Comparison of ENCODE assay signal across 20 cellular contexts in the genomic region with DNA sequence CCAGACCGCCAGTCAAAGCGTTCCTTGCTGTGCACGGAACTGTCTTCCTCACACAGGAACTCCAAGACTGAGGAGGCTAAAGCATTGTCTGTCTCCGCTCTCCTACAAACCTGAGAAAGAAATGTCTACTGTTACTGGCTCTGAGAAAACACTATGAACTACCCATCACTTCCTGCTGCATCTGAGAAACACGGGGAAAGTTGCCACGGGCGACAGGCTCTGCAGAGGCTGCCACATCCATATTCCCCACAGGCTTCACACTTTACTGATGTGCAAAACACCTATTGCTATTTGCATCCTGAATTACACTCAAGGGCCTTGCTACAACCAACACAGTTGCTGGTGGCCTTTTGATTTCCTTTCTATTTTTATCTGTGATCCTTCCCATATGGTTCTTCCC. TPM values are rescaled to one million over a fixed set of nuclear protein-coding genes. Genes with fewer than 3 reads are reported as not detected.
A peak's percentile ranks its signal among the peaks of the same experiment; 100 is the strongest.
DNase-seq lines count a peak whose midpoint lies in the region; ATAC-seq and TF ChIP-seq lines count a peak whose summit lies in the region.
"Had no signal": no experiment of that assay in that cellular context is flagged by ENCODE, and none has a peak within 500 bp of the region (broad histone marks: within the 10 kb centered on the region; RNA-seq: fewer than 3 reads in every experiment).

No MANE protein-coding gene starts in this region.

- CTCF ChIA-PET in Caco-2 (lab: Charles Lee) (no interaction called here), PC-3 (lab: Charles Lee) (no interaction called here)

- no peak overlapping the region for H4K91ac ChIP-seq in trophoblast cell (ENCODE audit: low read depth, low read length)

- H2BK120ac ChIP-seq in trophoblast cell (ENCODE audit: insufficient read depth, low read length, poor library complexity) = no peak overlapping the region

- H3K9me2 ChIP-seq in PC-3 (replicated peaks; ENCODE audit: low read length) = no peaks in the 10 kb centered on the region

- no peak overlapping the region for H4K12ac ChIP-seq in trophoblast cell (ENCODE audit: low read depth, low read length)

- no peaks in the 10 kb centered on the region for H3K9me3 Mint-ChIP-seq in Caco-2 (ENCODE audit: unreplicated experiment)
- H3K9me3 Mint-ChIP-seq in activated naive CD8-positive, alpha-beta T cell treated with anti-CD3 and anti-CD28 coated beads, Interleukin-2, amount 50 U/mL, for 24 hours = no peaks in the 10 kb centered on the region
- H3K9me3 Mint-ChIP-seq: activated CD8-positive, alpha-beta T cell treated with anti-CD3 and anti-CD28 coated beads for 36 hours; activated naive CD8-positive, alpha-beta T cell treated with anti-CD3 and anti-CD28 coated beads for 36 hours; dendritic cell treated with granulocyte-macrophage colony-stimulating factor and Interleukin-4, amounts not matched to agents 40 ng/mL and 50 ng/mL, for 4 days had no signal

- H3K4me3 ChIP-seq in Caco-2 (ENCODE audit: low read depth, low read length) (no peak overlapping the region), PC-3 (ENCODE audit: low read length) (no peak overlapping the region), trophoblast cell (ENCODE audit: low read depth, low read length) (no peak overlapping the region), SJCRH30 (no peak overlapping the region)
- H3K4me3 ChIP-seq: vagina had no signal

- H3K36me3 Mint-ChIP-seq in Caco-2 (ENCODE audit: insufficient read depth, unreplicated experiment) = peaks cover 5% of the 10 kb centered on the region
- no peaks in the 10 kb centered on the region for H3K36me3 Mint-ChIP-seq in activated naive CD8-positive, alpha-beta T cell treated with anti-CD3 and anti-CD28 coated beads, Interleukin-2, amount 50 U/mL, for 24 hours (ENCODE audit: low read depth)

- no peak overlapping the region for H3K23ac ChIP-seq in trophoblast cell (ENCODE audit: low read length)

- peaks cover 9% of the 10 kb centered on the region for H3F3A ChIP-seq in PC-3 (ENCODE audit: low read length, unreplicated experiment)

- peak overlapping the region; percentile 9 for H3K27ac Mint-ChIP-seq in Caco-2 (ENCODE audit: unreplicated experiment)
- no peak overlapping the region for H3K27ac Mint-ChIP-seq in activated naive CD8-positive, alpha-beta T cell treated with anti-CD3 and anti-CD28 coated beads, Interleukin-2, amount 50 U/mL, for 24 hours
- H3K27ac Mint-ChIP-seq: activated CD8-positive, alpha-beta T cell treated with anti-CD3 and anti-CD28 coated beads for 36 hours; activated naive CD8-positive, alpha-beta T cell treated with anti-CD3 and anti-CD28 coated beads for 36 hours; dendritic cell treated with granulocyte-macrophage colony-stimulating factor and Interleukin-4, amounts not matched to agents 40 ng/mL and 50 ng/mL, for 4 days had no signal

- H3K4ac ChIP-seq in trophoblast cell (ENCODE audit: low read depth, low read length) = peak overlapping the region; percentile 3

- no peaks in the 10 kb centered on the region; the same call in 1 of the 2 replicates for H3K36me3 ChIP-seq in Caco-2 (ENCODE audit: control insufficient read depth, insufficient read depth, low read length)
- no peaks in the 10 kb centered on the region for H3K36me3 ChIP-seq in PC-3 (ENCODE audit: low read depth, low read length)
- peaks cover 0 to 3% of the 10 kb centered on the region in 2 experiments for H3K36me3 ChIP-seq in trophoblast cell (ENCODE audit: control insufficient read depth in 1 of 2, insufficient read depth in 2 of 2, low read length in 2 of 2)
- no peaks in the 10 kb centered on the region for H3K36me3 ChIP-seq in SJCRH30
- H3K36me3 ChIP-seq: vagina had no signal

- H2BK5ac ChIP-seq in trophoblast cell (ENCODE audit: low read depth, low read length, poor library complexity) = no peak overlapping the region

- no peak overlapping the region for H4K8ac ChIP-seq in trophoblast cell (ENCODE audit: low read depth, low read length)

- no peak overlapping the region for H2BK12ac ChIP-seq in trophoblast cell (ENCODE audit: low read length)

- H3K4me1 Mint-ChIP-seq in Caco-2 (ENCODE audit: low read depth, unreplicated experiment) = peaks cover 22% of the 10 kb centered on the region
- peaks cover 24% of the 10 kb centered on the region for H3K4me1 Mint-ChIP-seq in activated naive CD8-positive, alpha-beta T cell treated with anti-CD3 and anti-CD28 coated beads, Interleukin-2, amount 50 U/mL, for 24 hours

- H3K27ac ChIP-seq in PC-3 (ENCODE audit: low read length) (peak overlapping the region; percentile 92), epithelial cell of prostate (peak overlapping the region; percentile 34), trophoblast cell (ENCODE audit: low read depth, low read length) (peak overlapping the region; percentile 18), SJCRH30 (no peak overlapping the region)
- H3K27ac ChIP-seq: C4-2B, parathyroid adenoma, vagina had no signal

- H3K4me1 ChIP-seq in Caco-2 = peaks cover 4% of the 10 kb centered on the region; the same call in 1 of the 2 replicates
- H3K4me1 ChIP-seq in PC-3 (ENCODE audit: insufficient read depth, low read length) = peaks cover 60% of the 10 kb centered on the region
- peaks cover 7 to 17% of the 10 kb centered on the region in 2 experiments for H3K4me1 ChIP-seq in trophoblast cell (ENCODE audit: control insufficient read depth in 1 of 2, insufficient read depth in 2 of 2, low read length in 2 of 2)
- H3K4me1 ChIP-seq in SJCRH30 = peaks cover 14% of the 10 kb centered on the region

- no peak overlapping the region for H3K4me3 Mint-ChIP-seq in Caco-2 (ENCODE audit: unreplicated experiment)
- H3K4me3 Mint-ChIP-seq in activated naive CD8-positive, alpha-beta T cell treated with anti-CD3 and anti-CD28 coated beads, Interleukin-2, amount 50 U/mL, for 24 hours = no peak overlapping the region
- H3K4me3 Mint-ChIP-seq: activated CD8-positive, alpha-beta T cell treated with anti-CD3 and anti-CD28 coated beads for 36 hours; activated naive CD8-positive, alpha-beta T cell treated with anti-CD3 and anti-CD28 coated beads for 36 hours; dendritic cell treated with granulocyte-macrophage colony-stimulating factor and Interleukin-4, amounts not matched to agents 40 ng/mL and 50 ng/mL, for 4 days had no signal

- no peaks in the 10 kb centered on the region for H3K27me3 ChIP-seq in Caco-2 (replicated peaks; ENCODE audit: control insufficient read depth, insufficient read depth, low read length)
- H3K27me3 ChIP-seq in PC-3 (ENCODE audit: low read length) = no peaks in the 10 kb centered on the region
- H3K27me3 ChIP-seq in trophoblast cell (ENCODE audit: insufficient read depth, low read length) = no peaks in the 10 kb centered on the region
- H3K27me3 ChIP-seq in SJCRH30 = no peaks in the 10 kb centered on the region
- H3K27me3 ChIP-seq: vagina had no signal

- H3K9ac ChIP-seq in PC-3 (ENCODE audit: low read length) = peak overlapping the region; percentile 22; the same call in 1 of the 2 replicates
- H3K9ac ChIP-seq in trophoblast cell (ENCODE audit: low read length) = no peak overlapping the region
- H3K9ac ChIP-seq: parathyroid adenoma had no signal

- no peaks in the 10 kb centered on the region for H3K27me3 Mint-ChIP-seq in Caco-2 (ENCODE audit: insufficient read depth, unreplicated experiment)
- peaks cover 4% of the 10 kb centered on the region for H3K27me3 Mint-ChIP-seq in activated naive CD8-positive, alpha-beta T cell treated with anti-CD3 and anti-CD28 coated beads, Interleukin-2, amount 50 U/mL, for 24 hours
- H3K27me3 Mint-ChIP-seq: activated CD8-positive, alpha-beta T cell treated with anti-CD3 and anti-CD28 coated beads for 36 hours; activated naive CD8-positive, alpha-beta T cell treated with anti-CD3 and anti-CD28 coated beads for 36 hours had no signal

- no peak overlapping the region for H3K18ac ChIP-seq in trophoblast cell (ENCODE audit: low read length)

- H3K14ac ChIP-seq in trophoblast cell (ENCODE audit: low read length) = no peak overlapping the region

- intact Hi-C loops in Caco-2 (cut with micrococcal nuclease; ENCODE audit: unreplicated experiment) = no loop called here
- intact Hi-C loops in PC-3 (cut with micrococcal nuclease) = loop anchor here (2.0 to 5.0 kb wide), 2 partner anchors 20 to 107 kb away; no protein-coding TSS in a partner anchor

- H3K4me2 ChIP-seq in PC-3 (ENCODE audit: low read length) = peak overlapping the region; percentile 8; the same call in 1 of the 2 replicates
- H3K4me2 ChIP-seq in trophoblast cell (ENCODE audit: low read length) = no peak overlapping the region

- DNase-seq in Caco-2 (no peak), PC-3 (no peak), epithelial cell of prostate (ENCODE audit: low read depth, low spot score) (no peak), trophoblast cell (no peak), SJCRH30 (no peak)
- DNase-seq in activated naive CD8-positive, alpha-beta T cell treated with anti-CD3 and anti-CD28 coated beads, Interleukin-2, amount 50 U/mL, for 24 hours = no peak
- no peak for DNase-seq in activated CD4-positive, alpha-beta T cell treated with anti-CD3 and anti-CD28 coated beads, Interleukin-2, amount 50 U/mL, for 48 hours
- DNase-seq: activated CD8-positive, alpha-beta T cell treated with anti-CD3 and anti-CD28 coated beads for 36 hours; activated naive CD8-positive, alpha-beta T cell treated with anti-CD3 and anti-CD28 coated beads for 36 hours; activated T-cell treated with anti-CD3 and anti-CD28 coated beads, Interleukin-2, amount 50 U/mL, for 48 hours; DMS79; NCI-H1694; NCI-H446; stimulated activated CD4-positive, alpha-beta T cell treated with anti-CD3 and anti-CD28 coated beads, Interleukin-2, amount 100 ng/mL, for 24 hours; T-helper 1 cell had no signal

- H3K9me3 ChIP-seq in Caco-2 = no peaks in the 10 kb centered on the region
- no peaks in the 10 kb centered on the region for H3K9me3 ChIP-seq in PC-3 (ENCODE audit: low read length)
- H3K9me3 ChIP-seq in trophoblast cell (ENCODE audit: insufficient read depth, low read depth, low read length) = peaks cover 2% of the 10 kb centered on the region
- H3K9me3 ChIP-seq in SJCRH30 (replicated peaks) = no peaks in the 10 kb centered on the region
- H3K9me3 ChIP-seq: vagina had no signal

- no TSS peak for BruUV-seq in Caco-2 (replicated peaks; lab: Mats Ljungman, UMichigan)
- BruUV-seq in PC-3 (replicated peaks; lab: Mats Ljungman, UMichigan) = no TSS peak

- WGBS in trophoblast cell (ENCODE audit: extremely low coverage, insufficient coverage, insufficient read length) = no CpG with 5 or more reads among the region's 7 CpGs

- no peaks in the 10 kb centered on the region for H3K79me1 ChIP-seq in trophoblast cell (ENCODE audit: low read length)

- H4K20me1 ChIP-seq in PC-3 (ENCODE audit: low read length) = no peaks in the 10 kb centered on the region

- peak; percentile 18 for ATAC-seq in PC-3
- ATAC-seq in activated naive CD8-positive, alpha-beta T cell treated with anti-CD3 and anti-CD28 coated beads, Interleukin-2, amount 50 U/mL, for 24 hours = no peak
- ATAC-seq: activated CD8-positive, alpha-beta T cell treated with anti-CD3 and anti-CD28 coated beads for 36 hours; Right ventricle myocardium inferior had no signal

- H2AFZ ChIP-seq in PC-3 (ENCODE audit: low read length) (no peak overlapping the region), trophoblast cell (ENCODE audit: insufficient read depth, low read length, poor library complexity) (no peak overlapping the region)
- H2AFZ ChIP-seq: parathyroid adenoma had no signal

- TF ChIP-seq CTCF in Caco-2 (IDR thresholded peaks at IDR 0.05; ENCODE audit: insufficient read depth in 1 of 2, low read depth in 1 of 2, low read length in 1 of 2, severe bottlenecking in 1 of 2, unreplicated experiment in 1 of 2) (no peak), PC-3 (conservative IDR thresholded peaks at IDR 0.05; ENCODE audit: low read depth, low read length) (no peak)

- peaks cover 95% of the 10 kb centered on the region for H3K79me2 ChIP-seq in PC-3 (ENCODE audit: low read length)
- peaks cover 7% of the 10 kb centered on the region for H3K79me2 ChIP-seq in trophoblast cell (ENCODE audit: control insufficient read depth, insufficient read depth, low read length, poor library complexity)

- POLR2A ChIA-PET in Caco-2 (lab: Charles Lee) = no interaction called here
- POLR2A ChIA-PET in PC-3 (lab: Charles Lee; ENCODE audit: unreplicated experiment) = no interaction called here

- H2AK5ac ChIP-seq in trophoblast cell (ENCODE audit: low read length) = no peak overlapping the region

RNA-seq across cellular contexts. Expression of gene AFAP1, which starts 59.0 kb away (rescaled TPM):
- total RNA-seq in Caco-2 (2022) = 27.3 and 27.6 TPM in 2 replicates
- total RNA-seq in PC-3 (2014; rRNA removed) = 42.1 and 51.4 TPM in 2 replicates
- 14.8 and 15.5 TPM in 2 replicates for polyA plus RNA-seq in trophoblast cell (2013)
- 12.3 and 13.9 TPM in 2 replicates for total RNA-seq in SJCRH30 (2014; rRNA removed; shearing (Covaris generic))
